In genomic region chr12:118541071-118541470, GRCh38 we compare ENCODE assay signal across 28 cellular contexts.
"Had no signal": no experiment of that assay in that cellular context is flagged by ENCODE, and none has a peak within 500 bp of the region (broad histone marks: within the 10 kb centered on the region; RNA-seq: fewer than 3 reads in every experiment).

No MANE protein-coding gene starts in this region.

- ATAC-seq: left colon; left lung; lower lobe of right lung; natural killer cell; right cardiac atrium; sciatic nerve; stimulated activated naive CD8-positive, alpha-beta T cell treated with anti-CD3 and anti-CD28 coated beads, Interleukin-15, amount 100 ng/mL, for 72 hours had no signal

- H3K27me3 ChIP-seq: left lung, neural progenitor cell, ovary, tibial nerve, vagina had no signal

- H3K9me3 ChIP-seq: left lung, lower lobe of right lung, ovary, prostate gland, vagina had no signal

- H3K4me3 ChIP-seq: left lung, lower lobe of right lung, neural progenitor cell, ovary, prostate gland, skin epidermis, tibial nerve, vagina had no signal

- H3K4me1 ChIP-seq: left lung, lower lobe of right lung, prostate gland, tibial nerve, vagina had no signal

- H3K4me1 Mint-ChIP-seq: immature natural killer cell; natural killer cell; nephron progenitor cell; stimulated activated naive CD8-positive, alpha-beta T cell treated with anti-CD3 and anti-CD28 coated beads, Interleukin-15, amount 100 ng/mL, for 72 hours had no signal

- H3K27me3 Mint-ChIP-seq: type B pancreatic cell had no signal

- H2AFZ ChIP-seq: neural progenitor cell had no signal

- H3K4me2 ChIP-seq: neural progenitor cell had no signal

- H3K4me3 Mint-ChIP-seq: immature natural killer cell; natural killer cell; nephron progenitor cell; neural progenitor cell; stimulated activated naive CD8-positive, alpha-beta T cell treated with anti-CD3 and anti-CD28 coated beads, Interleukin-15, amount 100 ng/mL, for 72 hours; type B pancreatic cell had no signal

- H3K9me3 Mint-ChIP-seq: natural killer cell; nephron progenitor cell; neural progenitor cell; stimulated activated naive CD8-positive, alpha-beta T cell treated with anti-CD3 and anti-CD28 coated beads, Interleukin-15, amount 100 ng/mL, for 72 hours; type B pancreatic cell had no signal

- H3K36me3 ChIP-seq: left lung, lower lobe of right lung, neural progenitor cell, ovary, prostate gland, tibial nerve, vagina had no signal

- H3K27ac ChIP-seq: left lung, lower lobe of right lung, neural progenitor cell, ovary, prostate gland, skin epidermis, tibial nerve, vagina had no signal

- H3K9ac ChIP-seq: neural progenitor cell had no signal

- H3K27ac Mint-ChIP-seq: immature natural killer cell; natural killer cell; nephron progenitor cell; neural progenitor cell; stimulated activated naive CD8-positive, alpha-beta T cell treated with anti-CD3 and anti-CD28 coated beads, Interleukin-15, amount 100 ng/mL, for 72 hours; type B pancreatic cell had no signal

- H3K36me3 Mint-ChIP-seq: immature natural killer cell, natural killer cell, neural progenitor cell, type B pancreatic cell had no signal

- DNase-seq: hypothalamus; immature natural killer cell; kidney; left colon; left lung; lower lobe of right lung; mammary epithelial cell; mesenchymal stem cell; natural killer cell; nephron progenitor cell; ovary; posterior cingulate gyrus; retina; right cardiac atrium; stimulated activated CD4-positive, alpha-beta T cell treated with anti-CD3 and anti-CD28 coated beads, Interleukin-12 subunit alpha, Interleukin-12 subunit beta, amount 100 ng/mL, for 4 hours; stimulated activated CD4-positive, alpha-beta T cell treated with anti-CD3 and anti-CD28 coated beads, Interleukin-15, amount 100 ng/mL, for 24 hours; stimulated activated CD4-positive, alpha-beta T cell treated with anti-CD3 and anti-CD28 coated beads, Interleukin-2, amount 100 ng/mL, for 24 hours; stimulated activated CD4-positive, alpha-beta T cell treated with anti-CD3 and anti-CD28 coated beads, Interleukin-4, amount 100 ng/mL, for 1 hour; stimulated activated naive CD4-positive, alpha-beta T cell treated with Interleukin-2 at 50 U/mL for 16 hours; stimulated activated naive CD8-positive, alpha-beta T cell treated with anti-CD3 and anti-CD28 coated beads, Interleukin-15, amount 100 ng/mL, for 72 hours; substantia nigra had no signal
